1 cellular context compared by ENCODE assay signal in the genomic region with DNA sequence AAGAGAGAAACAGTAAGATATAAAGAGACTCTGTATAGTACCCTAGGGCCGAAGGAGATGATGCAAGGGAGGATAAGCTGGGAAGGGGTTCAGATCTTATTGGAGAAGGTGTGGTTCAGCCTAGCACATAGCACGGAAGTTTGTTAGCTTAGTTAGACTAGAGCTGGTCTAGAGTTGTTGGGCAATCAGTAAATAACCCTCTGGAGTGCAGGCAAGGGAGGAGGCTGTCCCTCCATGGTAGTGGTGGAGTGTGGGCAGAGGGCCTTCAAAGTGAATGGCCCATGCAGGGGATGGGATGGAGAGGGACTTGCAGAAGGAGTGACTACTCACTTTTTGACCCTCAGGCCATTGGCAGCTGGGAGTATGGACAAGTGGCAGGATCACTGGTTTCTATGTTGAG.
A peak's percentile ranks its signal among the peaks of the same experiment; 100 is the strongest.
TF ChIP-seq lines count a peak whose summit lies in the region.

No MANE protein-coding gene starts in this region.

TF ChIP-seq in HepG2, 621 proteins besides CTCF, POLR2A, EP300 and RAD21 (continues in another document):
- TF ChIP-seq, protein P1, sequence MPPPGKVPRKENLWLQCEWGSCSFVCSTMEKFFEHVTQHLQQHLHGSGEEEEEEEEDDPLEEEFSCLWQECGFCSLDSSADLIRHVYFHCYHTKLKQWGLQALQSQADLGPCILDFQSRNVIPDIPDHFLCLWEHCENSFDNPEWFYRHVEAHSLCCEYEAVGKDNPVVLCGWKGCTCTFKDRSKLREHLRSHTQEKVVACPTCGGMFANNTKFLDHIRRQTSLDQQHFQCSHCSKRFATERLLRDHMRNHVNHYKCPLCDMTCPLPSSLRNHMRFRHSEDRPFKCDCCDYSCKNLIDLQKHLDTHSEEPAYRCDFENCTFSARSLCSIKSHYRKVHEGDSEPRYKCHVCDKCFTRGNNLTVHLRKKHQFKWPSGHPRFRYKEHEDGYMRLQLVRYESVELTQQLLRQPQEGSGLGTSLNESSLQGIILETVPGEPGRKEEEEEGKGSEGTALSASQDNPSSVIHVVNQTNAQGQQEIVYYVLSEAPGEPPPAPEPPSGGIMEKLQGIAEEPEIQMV (CRISPR knock-in tag; IDR thresholded peaks at IDR 0.05; ENCODE audit: low read depth), result no peak
- TF ChIP-seq MAFK (conservative IDR thresholded peaks at IDR 0.05 in 1 of 2, IDR thresholded peaks at IDR 0.05 in 1 of 2; ENCODE audit: low read length in 2 of 2) (no peak), NONO (IDR thresholded peaks at IDR 0.05) (no peak), NONO (CRISPR knock-in tag; conservative IDR thresholded peaks at IDR 0.05) (no peak), REPIN1 (CRISPR knock-in tag; IDR thresholded peaks at IDR 0.05; ENCODE audit: borderline replicate concordance, low read depth) (peak; percentile 30; the same call in 1 of the 2 replicates), ISL2 (CRISPR knock-in tag; IDR thresholded peaks at IDR 0.05) (0 out of 2 replicates have a peak, but pooled peaks have one; percentile 49), GLI4 (CRISPR knock-in tag; IDR thresholded peaks at IDR 0.05; ENCODE audit: borderline replicate concordance) (no peak), ZNF776 (CRISPR knock-in tag; IDR thresholded peaks at IDR 0.05) (no peak), ZNF253 (CRISPR knock-in tag; IDR thresholded peaks at IDR 0.05; ENCODE audit: borderline replicate concordance) (no peak), ZNF260 (CRISPR knock-in tag; IDR thresholded peaks at IDR 0.05; ENCODE audit: borderline replicate concordance, low read depth) (no peak), ZNF20 (CRISPR knock-in tag; IDR thresholded peaks at IDR 0.05) (no peak), AHR (CRISPR knock-in tag; IDR thresholded peaks at IDR 0.05) (0 out of 2 replicates have a peak, but pooled peaks have one; percentile 33), BRCA1 (CRISPR knock-in tag; IDR thresholded peaks at IDR 0.05) (no peak), RFX5 (IDR thresholded peaks at IDR 0.05; ENCODE audit: low read depth, low read length) (peak; percentile 30; the same call in 1 of the 2 replicates), NFE2 (CRISPR knock-in tag; IDR thresholded peaks at IDR 0.05) (no peak), CBX5 (CRISPR knock-in tag; IDR thresholded peaks at IDR 0.05; ENCODE audit: borderline replicate concordance) (no peak), ZNF501 (CRISPR knock-in tag; IDR thresholded peaks at IDR 0.05) (no peak), ZNF747 (CRISPR knock-in tag; IDR thresholded peaks at IDR 0.05; ENCODE audit: borderline replicate concordance) (no peak), CHD4 (IDR thresholded peaks at IDR 0.05; ENCODE audit: borderline replicate concordance, low read length) (no peak), RARA (CRISPR knock-in tag; IDR thresholded peaks at IDR 0.05) (0 out of 2 replicates have a peak, but pooled peaks have one; percentile 21), ZNF326 (CRISPR knock-in tag; IDR thresholded peaks at IDR 0.05; ENCODE audit: borderline replicate concordance) (no peak), BORCS8-MEF2B (CRISPR knock-in tag; IDR thresholded peaks at IDR 0.05) (no peak), KLF11 (CRISPR knock-in tag; IDR thresholded peaks at IDR 0.05) (no peak), RFXAP (CRISPR knock-in tag; IDR thresholded peaks at IDR 0.05; ENCODE audit: borderline replicate concordance) (peak; percentile 33; the same call in 1 of the 2 replicates), ATM (IDR thresholded peaks at IDR 0.05; ENCODE audit: borderline replicate concordance) (no peak), TARDBP (CRISPR knock-in tag; IDR thresholded peaks at IDR 0.05) (0 out of 2 replicates have a peak, but pooled peaks have one; percentile 26), RFX1 (IDR thresholded peaks at IDR 0.05) (no peak), ZNF703 (CRISPR knock-in tag; IDR thresholded peaks at IDR 0.05; ENCODE audit: borderline replicate concordance) (no peak), ZNF792 (CRISPR knock-in tag; IDR thresholded peaks at IDR 0.05) (0 out of 2 replicates have a peak, but pooled peaks have one; percentile 38), ZNF136 (CRISPR knock-in tag; IDR thresholded peaks at IDR 0.05; ENCODE audit: low read depth) (no peak), GATAD2A (CRISPR knock-in tag; IDR thresholded peaks at IDR 0.05) (peak; percentile 84), ELF3 (CRISPR knock-in tag; IDR thresholded peaks at IDR 0.05) (peak; percentile 59), JUNB (CRISPR knock-in tag; IDR thresholded peaks at IDR 0.05; ENCODE audit: borderline replicate concordance) (no peak), TBX2 (CRISPR knock-in tag; IDR thresholded peaks at IDR 0.05; ENCODE audit: borderline replicate concordance) (0 out of 2 replicates have a peak, but pooled peaks have one; percentile 33), PHF5A (CRISPR knock-in tag; IDR thresholded peaks at IDR 0.05; ENCODE audit: low read depth, unreplicated experiment) (no peak)
- TF ChIP-seq, protein P2, sequence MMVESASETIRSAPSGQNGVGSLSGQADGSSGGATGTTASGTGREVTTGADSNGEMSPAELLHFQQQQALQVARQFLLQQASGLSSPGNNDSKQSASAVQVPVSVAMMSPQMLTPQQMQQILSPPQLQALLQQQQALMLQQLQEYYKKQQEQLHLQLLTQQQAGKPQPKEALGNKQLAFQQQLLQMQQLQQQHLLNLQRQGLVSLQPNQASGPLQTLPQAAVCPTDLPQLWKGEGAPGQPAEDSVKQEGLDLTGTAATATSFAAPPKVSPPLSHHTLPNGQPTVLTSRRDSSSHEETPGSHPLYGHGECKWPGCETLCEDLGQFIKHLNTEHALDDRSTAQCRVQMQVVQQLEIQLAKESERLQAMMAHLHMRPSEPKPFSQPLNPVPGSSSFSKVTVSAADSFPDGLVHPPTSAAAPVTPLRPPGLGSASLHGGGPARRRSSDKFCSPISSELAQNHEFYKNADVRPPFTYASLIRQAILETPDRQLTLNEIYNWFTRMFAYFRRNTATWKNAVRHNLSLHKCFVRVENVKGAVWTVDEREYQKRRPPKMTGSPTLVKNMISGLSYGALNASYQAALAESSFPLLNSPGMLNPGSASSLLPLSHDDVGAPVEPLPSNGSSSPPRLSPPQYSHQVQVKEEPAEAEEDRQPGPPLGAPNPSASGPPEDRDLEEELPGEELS (CRISPR knock-in tag; IDR thresholded peaks at IDR 0.05), result peak; percentile 71
- TF ChIP-seq, protein P3, sequence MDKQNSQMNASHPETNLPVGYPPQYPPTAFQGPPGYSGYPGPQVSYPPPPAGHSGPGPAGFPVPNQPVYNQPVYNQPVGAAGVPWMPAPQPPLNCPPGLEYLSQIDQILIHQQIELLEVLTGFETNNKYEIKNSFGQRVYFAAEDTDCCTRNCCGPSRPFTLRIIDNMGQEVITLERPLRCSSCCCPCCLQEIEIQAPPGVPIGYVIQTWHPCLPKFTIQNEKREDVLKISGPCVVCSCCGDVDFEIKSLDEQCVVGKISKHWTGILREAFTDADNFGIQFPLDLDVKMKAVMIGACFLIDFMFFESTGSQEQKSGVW (CRISPR knock-in tag; IDR thresholded peaks at IDR 0.05; ENCODE audit: borderline replicate concordance), result no peak
- TF ChIP-seq, protein P4, sequence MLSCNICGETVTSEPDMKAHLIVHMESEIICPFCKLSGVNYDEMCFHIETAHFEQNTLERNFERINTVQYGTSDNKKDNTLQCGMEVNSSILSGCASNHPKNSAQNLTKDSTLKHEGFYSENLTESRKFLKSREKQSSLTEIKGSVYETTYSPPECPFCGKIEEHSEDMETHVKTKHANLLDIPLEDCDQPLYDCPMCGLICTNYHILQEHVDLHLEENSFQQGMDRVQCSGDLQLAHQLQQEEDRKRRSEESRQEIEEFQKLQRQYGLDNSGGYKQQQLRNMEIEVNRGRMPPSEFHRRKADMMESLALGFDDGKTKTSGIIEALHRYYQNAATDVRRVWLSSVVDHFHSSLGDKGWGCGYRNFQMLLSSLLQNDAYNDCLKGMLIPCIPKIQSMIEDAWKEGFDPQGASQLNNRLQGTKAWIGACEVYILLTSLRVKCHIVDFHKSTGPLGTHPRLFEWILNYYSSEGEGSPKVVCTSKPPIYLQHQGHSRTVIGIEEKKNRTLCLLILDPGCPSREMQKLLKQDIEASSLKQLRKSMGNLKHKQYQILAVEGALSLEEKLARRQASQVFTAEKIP (CRISPR knock-in tag; IDR thresholded peaks at IDR 0.05; ENCODE audit: borderline replicate concordance), result no peak
- TF ChIP-seq, protein P5, sequence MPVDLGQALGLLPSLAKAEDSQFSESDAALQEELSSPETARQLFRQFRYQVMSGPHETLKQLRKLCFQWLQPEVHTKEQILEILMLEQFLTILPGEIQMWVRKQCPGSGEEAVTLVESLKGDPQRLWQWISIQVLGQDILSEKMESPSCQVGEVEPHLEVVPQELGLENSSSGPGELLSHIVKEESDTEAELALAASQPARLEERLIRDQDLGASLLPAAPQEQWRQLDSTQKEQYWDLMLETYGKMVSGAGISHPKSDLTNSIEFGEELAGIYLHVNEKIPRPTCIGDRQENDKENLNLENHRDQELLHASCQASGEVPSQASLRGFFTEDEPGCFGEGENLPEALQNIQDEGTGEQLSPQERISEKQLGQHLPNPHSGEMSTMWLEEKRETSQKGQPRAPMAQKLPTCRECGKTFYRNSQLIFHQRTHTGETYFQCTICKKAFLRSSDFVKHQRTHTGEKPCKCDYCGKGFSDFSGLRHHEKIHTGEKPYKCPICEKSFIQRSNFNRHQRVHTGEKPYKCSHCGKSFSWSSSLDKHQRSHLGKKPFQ (CRISPR knock-in tag; IDR thresholded peaks at IDR 0.05; ENCODE audit: insufficient replicate concordance), result no peak
- TF ChIP-seq, protein P6, sequence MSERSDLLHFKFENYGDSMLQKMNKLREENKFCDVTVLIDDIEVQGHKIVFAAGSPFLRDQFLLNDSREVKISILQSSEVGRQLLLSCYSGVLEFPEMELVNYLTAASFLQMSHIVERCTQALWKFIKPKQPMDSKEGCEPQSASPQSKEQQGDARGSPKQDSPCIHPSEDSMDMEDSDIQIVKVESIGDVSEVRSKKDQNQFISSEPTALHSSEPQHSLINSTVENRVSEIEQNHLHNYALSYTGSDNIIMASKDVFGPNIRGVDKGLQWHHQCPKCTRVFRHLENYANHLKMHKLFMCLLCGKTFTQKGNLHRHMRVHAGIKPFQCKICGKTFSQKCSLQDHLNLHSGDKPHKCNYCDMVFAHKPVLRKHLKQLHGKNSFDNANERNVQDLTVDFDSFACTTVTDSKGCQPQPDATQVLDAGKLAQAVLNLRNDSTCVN (CRISPR knock-in tag; IDR thresholded peaks at IDR 0.05; ENCODE audit: borderline replicate concordance), result peak; percentile 99
- TF ChIP-seq, protein P7, sequence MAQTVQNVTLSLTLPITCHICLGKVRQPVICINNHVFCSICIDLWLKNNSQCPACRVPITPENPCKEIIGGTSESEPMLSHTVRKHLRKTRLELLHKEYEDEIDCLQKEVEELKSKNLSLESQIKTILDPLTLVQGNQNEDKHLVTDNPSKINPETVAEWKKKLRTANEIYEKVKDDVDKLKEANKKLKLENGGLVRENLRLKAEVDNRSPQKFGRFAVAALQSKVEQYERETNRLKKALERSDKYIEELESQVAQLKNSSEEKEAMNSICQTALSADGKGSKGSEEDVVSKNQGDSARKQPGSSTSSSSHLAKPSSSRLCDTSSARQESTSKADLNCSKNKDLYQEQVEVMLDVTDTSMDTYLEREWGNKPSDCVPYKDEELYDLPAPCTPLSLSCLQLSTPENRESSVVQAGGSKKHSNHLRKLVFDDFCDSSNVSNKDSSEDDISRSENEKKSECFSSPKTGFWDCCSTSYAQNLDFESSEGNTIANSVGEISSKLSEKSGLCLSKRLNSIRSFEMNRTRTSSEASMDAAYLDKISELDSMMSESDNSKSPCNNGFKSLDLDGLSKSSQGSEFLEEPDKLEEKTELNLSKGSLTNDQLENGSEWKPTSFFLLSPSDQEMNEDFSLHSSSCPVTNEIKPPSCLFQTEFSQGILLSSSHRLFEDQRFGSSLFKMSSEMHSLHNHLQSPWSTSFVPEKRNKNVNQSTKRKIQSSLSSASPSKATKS (CRISPR knock-in tag; IDR thresholded peaks at IDR 0.05), result no peak
- TF ChIP-seq, protein P8, sequence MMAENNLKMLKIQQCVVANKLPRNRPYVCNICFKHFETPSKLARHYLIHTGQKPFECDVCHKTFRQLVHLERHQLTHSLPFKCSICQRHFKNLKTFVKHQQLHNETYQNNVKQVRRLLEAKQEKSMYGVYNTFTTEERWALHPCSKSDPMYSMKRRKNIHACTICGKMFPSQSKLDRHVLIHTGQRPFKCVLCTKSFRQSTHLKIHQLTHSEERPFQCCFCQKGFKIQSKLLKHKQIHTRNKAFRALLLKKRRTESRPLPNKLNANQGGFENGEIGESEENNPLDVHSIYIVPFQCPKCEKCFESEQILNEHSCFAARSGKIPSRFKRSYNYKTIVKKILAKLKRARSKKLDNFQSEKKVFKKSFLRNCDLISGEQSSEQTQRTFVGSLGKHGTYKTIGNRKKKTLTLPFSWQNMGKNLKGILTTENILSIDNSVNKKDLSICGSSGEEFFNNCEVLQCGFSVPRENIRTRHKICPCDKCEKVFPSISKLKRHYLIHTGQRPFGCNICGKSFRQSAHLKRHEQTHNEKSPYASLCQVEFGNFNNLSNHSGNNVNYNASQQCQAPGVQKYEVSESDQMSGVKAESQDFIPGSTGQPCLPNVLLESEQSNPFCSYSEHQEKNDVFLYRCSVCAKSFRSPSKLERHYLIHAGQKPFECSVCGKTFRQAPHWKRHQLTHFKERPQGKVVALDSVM (CRISPR knock-in tag; IDR thresholded peaks at IDR 0.05), result no peak
- TF ChIP-seq, protein P9, sequence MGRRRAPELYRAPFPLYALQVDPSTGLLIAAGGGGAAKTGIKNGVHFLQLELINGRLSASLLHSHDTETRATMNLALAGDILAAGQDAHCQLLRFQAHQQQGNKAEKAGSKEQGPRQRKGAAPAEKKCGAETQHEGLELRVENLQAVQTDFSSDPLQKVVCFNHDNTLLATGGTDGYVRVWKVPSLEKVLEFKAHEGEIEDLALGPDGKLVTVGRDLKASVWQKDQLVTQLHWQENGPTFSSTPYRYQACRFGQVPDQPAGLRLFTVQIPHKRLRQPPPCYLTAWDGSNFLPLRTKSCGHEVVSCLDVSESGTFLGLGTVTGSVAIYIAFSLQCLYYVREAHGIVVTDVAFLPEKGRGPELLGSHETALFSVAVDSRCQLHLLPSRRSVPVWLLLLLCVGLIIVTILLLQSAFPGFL (CRISPR knock-in tag; IDR thresholded peaks at IDR 0.05), result no peak
- TF ChIP-seq, protein P10, sequence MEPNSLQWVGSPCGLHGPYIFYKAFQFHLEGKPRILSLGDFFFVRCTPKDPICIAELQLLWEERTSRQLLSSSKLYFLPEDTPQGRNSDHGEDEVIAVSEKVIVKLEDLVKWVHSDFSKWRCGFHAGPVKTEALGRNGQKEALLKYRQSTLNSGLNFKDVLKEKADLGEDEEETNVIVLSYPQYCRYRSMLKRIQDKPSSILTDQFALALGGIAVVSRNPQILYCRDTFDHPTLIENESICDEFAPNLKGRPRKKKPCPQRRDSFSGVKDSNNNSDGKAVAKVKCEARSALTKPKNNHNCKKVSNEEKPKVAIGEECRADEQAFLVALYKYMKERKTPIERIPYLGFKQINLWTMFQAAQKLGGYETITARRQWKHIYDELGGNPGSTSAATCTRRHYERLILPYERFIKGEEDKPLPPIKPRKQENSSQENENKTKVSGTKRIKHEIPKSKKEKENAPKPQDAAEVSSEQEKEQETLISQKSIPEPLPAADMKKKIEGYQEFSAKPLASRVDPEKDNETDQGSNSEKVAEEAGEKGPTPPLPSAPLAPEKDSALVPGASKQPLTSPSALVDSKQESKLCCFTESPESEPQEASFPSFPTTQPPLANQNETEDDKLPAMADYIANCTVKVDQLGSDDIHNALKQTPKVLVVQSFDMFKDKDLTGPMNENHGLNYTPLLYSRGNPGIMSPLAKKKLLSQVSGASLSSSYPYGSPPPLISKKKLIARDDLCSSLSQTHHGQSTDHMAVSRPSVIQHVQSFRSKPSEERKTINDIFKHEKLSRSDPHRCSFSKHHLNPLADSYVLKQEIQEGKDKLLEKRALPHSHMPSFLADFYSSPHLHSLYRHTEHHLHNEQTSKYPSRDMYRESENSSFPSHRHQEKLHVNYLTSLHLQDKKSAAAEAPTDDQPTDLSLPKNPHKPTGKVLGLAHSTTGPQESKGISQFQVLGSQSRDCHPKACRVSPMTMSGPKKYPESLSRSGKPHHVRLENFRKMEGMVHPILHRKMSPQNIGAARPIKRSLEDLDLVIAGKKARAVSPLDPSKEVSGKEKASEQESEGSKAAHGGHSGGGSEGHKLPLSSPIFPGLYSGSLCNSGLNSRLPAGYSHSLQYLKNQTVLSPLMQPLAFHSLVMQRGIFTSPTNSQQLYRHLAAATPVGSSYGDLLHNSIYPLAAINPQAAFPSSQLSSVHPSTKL (CRISPR knock-in tag; IDR thresholded peaks at IDR 0.05), result peak; percentile 41
